14 cellular contexts compared by ENCODE assay signal in genomic region chr10:70745555-70745954, GRCh38. TPM values are rescaled to one million over a fixed set of nuclear protein-coding genes. Genes with fewer than 3 reads are reported as not detected.
DNase-seq lines count a peak whose midpoint lies in the region; ATAC-seq and TF ChIP-seq lines count a peak whose summit lies in the region.
"Had no signal": no experiment of that assay in that cellular context is flagged by ENCODE, and none has a peak within 500 bp of the region (broad histone marks: within the 10 kb centered on the region; RNA-seq: fewer than 3 reads in every experiment).

No MANE protein-coding gene starts in this region.

- no peak overlapping the region for H2AFZ ChIP-seq in GM23338
- H2AFZ ChIP-seq: GM23248 had no signal

- no peak for TF ChIP-seq EP300 in sigmoid colon (IDR thresholded peaks at IDR 0.05)

- H3K4me3 Mint-ChIP-seq in activated naive CD4-positive, alpha-beta T cell treated with anti-CD3 and anti-CD28 coated beads, Interleukin-2, amount 10 ng/mL, durations not matched to agents 7 days and 5 days = no peak overlapping the region
- no peak overlapping the region for H3K4me3 Mint-ChIP-seq in activated naive CD4-positive, alpha-beta T cell treated with anti-CD3 and anti-CD28 coated beads for 36 hours
- H3K4me3 Mint-ChIP-seq in GM23338 (no peak overlapping the region), nephron (no peak overlapping the region)

- H3K79me2 ChIP-seq in GM23338 (replicated peaks; ENCODE audit: insufficient read depth) = no peaks in the 10 kb centered on the region

- H3F3A ChIP-seq in GM23338 (replicated peaks; ENCODE audit: low read depth) = no peaks in the 10 kb centered on the region

- no peaks in the 10 kb centered on the region for H3K27me3 ChIP-seq in GM23338 (ENCODE audit: insufficient read depth)
- H3K27me3 ChIP-seq in sigmoid colon = peaks cover 0 to 3% (median 0%) of the 10 kb centered on the region in 3 donors
- H3K27me3 ChIP-seq: BLaER1 had no signal

- no peak for ATAC-seq in GM23338

- peaks cover 9% of the 10 kb centered on the region for H3K4me1 Mint-ChIP-seq in activated naive CD4-positive, alpha-beta T cell treated with anti-CD3 and anti-CD28 coated beads, Interleukin-2, amount 10 ng/mL, durations not matched to agents 7 days and 5 days
- H3K4me1 Mint-ChIP-seq in activated naive CD4-positive, alpha-beta T cell treated with anti-CD3 and anti-CD28 coated beads for 36 hours (ENCODE audit: low read depth) = no peaks in the 10 kb centered on the region
- no peaks in the 10 kb centered on the region; the same call in 2 of the 3 replicates for H3K4me1 Mint-ChIP-seq in GM23338
- H3K4me1 Mint-ChIP-seq in nephron = peaks cover 25% of the 10 kb centered on the region

- no peaks in the 10 kb centered on the region for H3K36me3 ChIP-seq in GM23338 (ENCODE audit: insufficient read depth)
- no peaks in the 10 kb centered on the region for H3K36me3 ChIP-seq in sigmoid colon
- H3K36me3 ChIP-seq: BLaER1 had no signal

- no peak overlapping the region for H3K4me3 ChIP-seq in GM23338
- no peak overlapping the region for H3K4me3 ChIP-seq in sigmoid colon
- H3K4me3 ChIP-seq: BLaER1, GM23248 had no signal

- H3K27ac Mint-ChIP-seq in activated naive CD4-positive, alpha-beta T cell treated with anti-CD3 and anti-CD28 coated beads, Interleukin-2, amount 10 ng/mL, durations not matched to agents 7 days and 5 days = peak overlapping the region; percentile 3
- H3K27ac Mint-ChIP-seq in activated naive CD4-positive, alpha-beta T cell treated with anti-CD3 and anti-CD28 coated beads for 36 hours = no peak overlapping the region
- H3K27ac Mint-ChIP-seq in GM23338 (no peak overlapping the region), nephron (peak overlapping the region in 2 of 3 experiments; percentile 36 to 53)

- TF ChIP-seq CTCF in GM23338 (conservative IDR thresholded peaks at IDR 0.05; ENCODE audit: low read depth in 2 of 2) = no peak
- TF ChIP-seq CTCF in nephron (IDR thresholded peaks at IDR 0.05; ENCODE audit: unreplicated experiment in 3 of 3) = no peak
- TF ChIP-seq CTCF in sigmoid colon (IDR thresholded peaks at IDR 0.05) = no peak
- TF ChIP-seq CTCF in GM10266 (IDR thresholded peaks at IDR 0.05; ENCODE audit: control insufficient read depth, insufficient read depth, low read depth, missing control alignments) = no peak

- H3K27ac ChIP-seq in GM23338 (ENCODE audit: low read depth) = no peak overlapping the region
- no peak overlapping the region for H3K27ac ChIP-seq in sigmoid colon
- H3K27ac ChIP-seq: BLaER1, GM23248 had no signal

- H3K36me3 Mint-ChIP-seq in activated naive CD4-positive, alpha-beta T cell treated with anti-CD3 and anti-CD28 coated beads, Interleukin-2, amount 10 ng/mL, durations not matched to agents 7 days and 5 days = no peaks in the 10 kb centered on the region
- H3K36me3 Mint-ChIP-seq in activated naive CD4-positive, alpha-beta T cell treated with anti-CD3 and anti-CD28 coated beads for 36 hours (ENCODE audit: low read depth) = no peaks in the 10 kb centered on the region
- H3K36me3 Mint-ChIP-seq in GM23338 (ENCODE audit: low read depth) (no peaks in the 10 kb centered on the region), nephron (ENCODE audit: low read depth) (no peaks in the 10 kb centered on the region)

- H3K27me3 Mint-ChIP-seq in activated naive CD4-positive, alpha-beta T cell treated with anti-CD3 and anti-CD28 coated beads, Interleukin-2, amount 10 ng/mL, durations not matched to agents 7 days and 5 days = peaks cover 15% of the 10 kb centered on the region
- no peaks in the 10 kb centered on the region for H3K27me3 Mint-ChIP-seq in activated naive CD4-positive, alpha-beta T cell treated with anti-CD3 and anti-CD28 coated beads for 36 hours (ENCODE audit: low read depth)
- H3K27me3 Mint-ChIP-seq in GM23338 (ENCODE audit: insufficient read depth, low read depth, poor library complexity) = peaks cover 7% of the 10 kb centered on the region
- peaks cover 4% of the 10 kb centered on the region for H3K27me3 Mint-ChIP-seq in nephron (ENCODE audit: low read depth)

- intact Hi-C loops in activated naive CD4-positive, alpha-beta T cell treated with anti-CD3 and anti-CD28 coated beads for 36 hours (cut with micrococcal nuclease) = no loop called here
- intact Hi-C loops in sigmoid colon (cut with DNase I) = no loop called here

- H3K4me1 ChIP-seq in GM23338 (ENCODE audit: insufficient read depth) = no peaks in the 10 kb centered on the region
- peaks cover 0 to 32% (median 26%) of the 10 kb centered on the region in 4 donors for H3K4me1 ChIP-seq in sigmoid colon

- CTCF ChIA-PET in activated naive CD4-positive, alpha-beta T cell treated with anti-CD3 and anti-CD28 coated beads, Interleukin-2, amount 10 ng/mL, durations not matched to agents 7 days and 5 days (lab: Charles Lee) = interaction anchor here (1.1 to 1.4 kb wide), 2 partner anchors 13 to 196 kb away, joined by 3 to 5 read pairs; no protein-coding TSS in a partner anchor
- CTCF ChIA-PET in activated naive CD4-positive, alpha-beta T cell treated with anti-CD3 and anti-CD28 coated beads for 36 hours (lab: Charles Lee) = interaction anchor here (0.5 to 1.2 kb wide), 4 partner anchors 13 to 1731 kb away, joined by 3 to 5 read pairs (median 3); no protein-coding TSS in a partner anchor

- H3K9me3 Mint-ChIP-seq in activated naive CD4-positive, alpha-beta T cell treated with anti-CD3 and anti-CD28 coated beads, Interleukin-2, amount 10 ng/mL, durations not matched to agents 7 days and 5 days = no peaks in the 10 kb centered on the region
- H3K9me3 Mint-ChIP-seq in activated naive CD4-positive, alpha-beta T cell treated with anti-CD3 and anti-CD28 coated beads for 36 hours = no peaks in the 10 kb centered on the region
- no peaks in the 10 kb centered on the region for H3K9me3 Mint-ChIP-seq in GM23338
- H3K9me3 Mint-ChIP-seq in nephron = peaks cover 3% of the 10 kb centered on the region

- no peaks in the 10 kb centered on the region for H3K9me3 ChIP-seq in sigmoid colon
- H3K9me3 ChIP-seq: BLaER1 had no signal

- no peak for DNase-seq in activated naive CD4-positive, alpha-beta T cell treated with anti-CD3 and anti-CD28 coated beads, Interleukin-2, amount 10 ng/mL, durations not matched to agents 7 days and 5 days
- no peak for DNase-seq in activated naive CD4-positive, alpha-beta T cell treated with anti-CD3 and anti-CD28 coated beads for 36 hours
- DNase-seq in GM23338 (ENCODE audit: low spot score) (no peak), sigmoid colon (peak; percentile 34), NCI-H1436 (lab: John Stamatoyannopoulos, UW) (no peak), GM10266 (ENCODE audit: extremely low spot score) (no peak), NCI-H510A treated with DMSO at 0.1 percent for 48 hours (lab: John Stamatoyannopoulos, UW) (no peak)
- DNase-seq: 8988T, DMS53, GM23248, H7 had no signal

- WGBS in sigmoid colon, 2 donors = 69 to 71% methylated on average over 2 of the region's 2 CpGs

- H3K4me2 ChIP-seq in GM23338 = no peak overlapping the region
- H3K4me2 ChIP-seq: BLaER1 had no signal

- H4K20me1 ChIP-seq in GM23338 (replicated peaks; ENCODE audit: insufficient read depth) = no peaks in the 10 kb centered on the region
- H4K20me1 ChIP-seq: BLaER1 had no signal

- no peak for TF ChIP-seq POLR2A in sigmoid colon (IDR thresholded peaks at IDR 0.05)

- H3K9me2 ChIP-seq in GM23338 (ENCODE audit: insufficient read depth) = no peaks in the 10 kb centered on the region

TF ChIP-seq in GM23338, 12 proteins besides CTCF, POLR2A, EP300 and RAD21 (continues in another document):
- TF ChIP-seq ZNF331 (CRISPR knock-in tag; IDR thresholded peaks at IDR 0.05; ENCODE audit: low read depth) = 0 out of 2 replicates have a peak, but pooled peaks have one; percentile 4
- TF ChIP-seq, protein P1, sequence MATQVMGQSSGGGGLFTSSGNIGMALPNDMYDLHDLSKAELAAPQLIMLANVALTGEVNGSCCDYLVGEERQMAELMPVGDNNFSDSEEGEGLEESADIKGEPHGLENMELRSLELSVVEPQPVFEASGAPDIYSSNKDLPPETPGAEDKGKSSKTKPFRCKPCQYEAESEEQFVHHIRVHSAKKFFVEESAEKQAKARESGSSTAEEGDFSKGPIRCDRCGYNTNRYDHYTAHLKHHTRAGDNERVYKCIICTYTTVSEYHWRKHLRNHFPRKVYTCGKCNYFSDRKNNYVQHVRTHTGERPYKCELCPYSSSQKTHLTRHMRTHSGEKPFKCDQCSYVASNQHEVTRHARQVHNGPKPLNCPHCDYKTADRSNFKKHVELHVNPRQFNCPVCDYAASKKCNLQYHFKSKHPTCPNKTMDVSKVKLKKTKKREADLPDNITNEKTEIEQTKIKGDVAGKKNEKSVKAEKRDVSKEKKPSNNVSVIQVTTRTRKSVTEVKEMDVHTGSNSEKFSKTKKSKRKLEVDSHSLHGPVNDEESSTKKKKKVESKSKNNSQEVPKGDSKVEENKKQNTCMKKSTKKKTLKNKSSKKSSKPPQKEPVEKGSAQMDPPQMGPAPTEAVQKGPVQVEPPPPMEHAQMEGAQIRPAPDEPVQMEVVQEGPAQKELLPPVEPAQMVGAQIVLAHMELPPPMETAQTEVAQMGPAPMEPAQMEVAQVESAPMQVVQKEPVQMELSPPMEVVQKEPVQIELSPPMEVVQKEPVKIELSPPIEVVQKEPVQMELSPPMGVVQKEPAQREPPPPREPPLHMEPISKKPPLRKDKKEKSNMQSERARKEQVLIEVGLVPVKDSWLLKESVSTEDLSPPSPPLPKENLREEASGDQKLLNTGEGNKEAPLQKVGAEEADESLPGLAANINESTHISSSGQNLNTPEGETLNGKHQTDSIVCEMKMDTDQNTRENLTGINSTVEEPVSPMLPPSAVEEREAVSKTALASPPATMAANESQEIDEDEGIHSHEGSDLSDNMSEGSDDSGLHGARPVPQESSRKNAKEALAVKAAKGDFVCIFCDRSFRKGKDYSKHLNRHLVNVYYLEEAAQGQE (IDR thresholded peaks at IDR 0.05; ENCODE audit: unreplicated experiment) = no peak
- TF ChIP-seq CREB1 (CRISPR knock-in tag; IDR thresholded peaks at IDR 0.05; ENCODE audit: low read depth) = no peak
- TF ChIP-seq STAT1 (IDR thresholded peaks at IDR 0.05; ENCODE audit: unreplicated experiment) = no peak
- TF ChIP-seq EZH2phosphoT487 (IDR thresholded peaks at IDR 0.05; ENCODE audit: unreplicated experiment) = no peak
- TF ChIP-seq ZNF114 (CRISPR knock-in tag; IDR thresholded peaks at IDR 0.05) = no peak
- TF ChIP-seq, protein P2, sequence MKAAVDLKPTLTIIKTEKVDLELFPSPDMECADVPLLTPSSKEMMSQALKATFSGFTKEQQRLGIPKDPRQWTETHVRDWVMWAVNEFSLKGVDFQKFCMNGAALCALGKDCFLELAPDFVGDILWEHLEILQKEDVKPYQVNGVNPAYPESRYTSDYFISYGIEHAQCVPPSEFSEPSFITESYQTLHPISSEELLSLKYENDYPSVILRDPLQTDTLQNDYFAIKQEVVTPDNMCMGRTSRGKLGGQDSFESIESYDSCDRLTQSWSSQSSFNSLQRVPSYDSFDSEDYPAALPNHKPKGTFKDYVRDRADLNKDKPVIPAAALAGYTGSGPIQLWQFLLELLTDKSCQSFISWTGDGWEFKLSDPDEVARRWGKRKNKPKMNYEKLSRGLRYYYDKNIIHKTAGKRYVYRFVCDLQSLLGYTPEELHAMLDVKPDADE (IDR thresholded peaks at IDR 0.05) = no peak

RNA-seq across cellular contexts. Expression of gene TBATA, which starts 39.6 kb away (rescaled TPM):
- total RNA-seq in activated naive CD4-positive, alpha-beta T cell treated with anti-CD3 and anti-CD28 coated beads for 36 hours = not detected
- total RNA-seq in GM23338 (2014; rRNA removed; shearing (Covaris generic)) = not detected in 2 replicates
- not detected in 2 replicates for polyA plus RNA-seq in GM23338 (2016; fragmentation: Nextera tagmentation; extraction: Ambion mirVana)
- not detected for total RNA-seq in sigmoid colon
- not detected for polyA plus RNA-seq in sigmoid colon
- total RNA-seq: GM23248, H7, HT-29 had no signal
- polyA plus RNA-seq: GM23248 had no signal

Comparison
In these comparisons a context has a peak if more than half of its experiments do, and no peak if none do; other contexts are left out.
1. H3K27ac Mint-ChIP-seq: peak in activated naive CD4-positive, alpha-beta T cell treated with anti-CD3 and anti-CD28 coated beads, Interleukin-2, amount 10 ng/mL, durations not matched to agents 7 days and 5 days (single experiment) and nephron (2 of 3); none in activated naive CD4-positive, alpha-beta T cell treated with anti-CD3 and anti-CD28 coated beads for 36 hours (single experiment) and GM23338 (single experiment).